7 cellular contexts compared by ENCODE assay signal in genomic region chr5:52827815-52828214, GRCh38. TPM values are rescaled to one million over a fixed set of nuclear protein-coding genes. Genes with fewer than 3 reads are reported as not detected.
"Had no signal": no experiment of that assay in that cellular context is flagged by ENCODE, and none has a peak within 500 bp of the region (broad histone marks: within the 10 kb centered on the region; RNA-seq: fewer than 3 reads in every experiment).

No MANE protein-coding gene starts in this region.

- H3K27ac ChIP-seq: HL-60, KMS-11 had no signal

- H3K4me1 Mint-ChIP-seq: IgD-negative memory B cell had no signal

- DNase-seq: IMR-90, KBM-7, KG1 had no signal

- ATAC-seq: HepG2 had no signal

- H3K9ac ChIP-seq: KMS-11 had no signal

- H3K4me2 ChIP-seq: KMS-11 had no signal

- FAIRE-seq: HepG2 had no signal

- H3K4me3 Mint-ChIP-seq: IgD-negative memory B cell had no signal

- H3K36me3 Mint-ChIP-seq: IgD-negative memory B cell had no signal

RNA-seq across cellular contexts. Expression of gene ITGA1, which starts 40.1 kb away (rescaled TPM):
- polyA plus RNA-seq: IgD-negative memory B cell had no signal
